In genomic region chr9:116409659-116410058, GRCh38 we compare ENCODE assay signal across 26 cellular contexts.
DNase-seq lines count a peak whose midpoint lies in the region; FAIRE-seq and TF ChIP-seq lines count a peak whose summit lies in the region.
"Had no signal": no experiment of that assay in that cellular context is flagged by ENCODE, and none has a peak within 500 bp of the region (broad histone marks: within the 10 kb centered on the region; RNA-seq: fewer than 3 reads in every experiment).

No MANE protein-coding gene starts in this region.

- no peak overlapping the region for H2AFZ ChIP-seq in OCI-LY3 (ENCODE audit: low read depth, low read length)

- no peaks in the 10 kb centered on the region for H3K79me2 ChIP-seq in OCI-LY3 (ENCODE audit: low read length)

- FAIRE-seq in GM12891 (lab: Jason Lieb, UNC) (no peak), bronchial epithelial cell (lab: Jason Lieb, UNC) (peak; percentile 55)
- FAIRE-seq: A204.1, GM12878, GM19239 had no signal

- DNase-seq in GM12891 (ENCODE audit: insufficient read length, low spot score) (no peak), bronchial epithelial cell (ENCODE audit: low read depth) (no peak), GF-D8 (lab: John Stamatoyannopoulos, UW) (no peak), NCI-H1092 treated with DMSO at 0.1 percent for 48 hours (lab: John Stamatoyannopoulos, UW) (no peak)
- no peak for DNase-seq in activated CD4-positive, alpha-beta T cell treated with anti-CD3 and anti-CD28 coated beads for 48 hours
- no peak for DNase-seq in central memory CD4-positive, alpha-beta T cell
- DNase-seq: 8988T; ACHN; BE2C; C1 segment of cervical spinal cord; CD4-positive, alpha-beta memory T cell; CD4-positive, CD25-positive, alpha-beta regulatory T cell; CD8-positive, alpha-beta memory T cell; COR-L47; DMS 273 treated with DMSO at 0.1 percent for 48 hours; DMS153; DMS53; DMS79; DND-41; EL; GDM1 had no signal

- TF ChIP-seq POLR2A in GM12891 (IDR thresholded peaks at IDR 0.05; ENCODE audit: low read depth, low read length) = no peak

- no peaks in the 10 kb centered on the region for H3K9me3 ChIP-seq in OCI-LY3 (ENCODE audit: insufficient read depth, low read length)
- H3K9me3 ChIP-seq: BE2C, BLaER1 had no signal

- no peak overlapping the region for H3K9ac ChIP-seq in OCI-LY3 (ENCODE audit: low read length)
- H3K9ac ChIP-seq: BLaER1 had no signal

- H4K20me1 ChIP-seq in OCI-LY3 (ENCODE audit: insufficient read depth, low read length) = no peaks in the 10 kb centered on the region
- H4K20me1 ChIP-seq: BLaER1 had no signal

- no peak for TF ChIP-seq CTCF in OCI-LY3 (IDR thresholded peaks at IDR 0.05; ENCODE audit: low read depth, low read length)
- no peak for TF ChIP-seq CTCF in bronchial epithelial cell (IDR thresholded peaks at IDR 0.05; ENCODE audit: insufficient read depth, low read length, severe bottlenecking)

- H3K36me3 ChIP-seq in OCI-LY3 (replicated peaks; ENCODE audit: low read depth, low read length) = no peaks in the 10 kb centered on the region
- no peaks in the 10 kb centered on the region for H3K36me3 ChIP-seq in bronchial epithelial cell (ENCODE audit: control insufficient read depth, insufficient read depth, low read length)
- H3K36me3 ChIP-seq: BE2C, BLaER1 had no signal

- H3K4me3 ChIP-seq in OCI-LY3 (ENCODE audit: low read length) (no peak overlapping the region), bronchial epithelial cell (ENCODE audit: low read depth, low read length) (no peak overlapping the region)
- H3K4me3 ChIP-seq: BLaER1, GM12878 had no signal

- peaks cover 41% of the 10 kb centered on the region for H3K4me1 ChIP-seq in OCI-LY3 (ENCODE audit: low read length)
- H3K4me1 ChIP-seq: BE2C had no signal

- no peak overlapping the region for H3K27ac ChIP-seq in OCI-LY3 (ENCODE audit: low read length)
- H3K27ac ChIP-seq: BLaER1 had no signal

- H3K4me2 ChIP-seq in OCI-LY3 (ENCODE audit: low read length) = 0 out of 2 replicates have a peak overlapping the region, but pooled peaks have one; percentile 12
- H3K4me2 ChIP-seq: BLaER1 had no signal

- H3K27me3 ChIP-seq in OCI-LY3 (ENCODE audit: low read depth, low read length) (no peaks in the 10 kb centered on the region), bronchial epithelial cell (ENCODE audit: control insufficient read depth, insufficient read depth, low read length) (peaks cover 2% of the 10 kb centered on the region)
- H3K27me3 ChIP-seq: BE2C, BLaER1 had no signal

TF ChIP-seq in GM12891, 5 proteins besides CTCF, POLR2A, EP300 and RAD21:
- TF ChIP-seq PAX5 (IDR thresholded peaks at IDR 0.05; ENCODE audit: insufficient read depth, low read length, severe bottlenecking) = no peak
- TF ChIP-seq SPI1 (IDR thresholded peaks at IDR 0.05; ENCODE audit: low read depth, low read length) = peak; percentile 39; the same call in 1 of the 2 replicates
TF ChIP-seq in GM12891: peak in this region for 1.
